In genomic region chr9:115694014-115694413, GRCh38 we compare ENCODE assay signal across 8 cellular contexts.
DNase-seq lines count a peak whose midpoint lies in the region; ATAC-seq and TF ChIP-seq lines count a peak whose summit lies in the region.

No MANE protein-coding gene starts in this region.

- POLR2A ChIA-PET in A673 (lab: Charles Lee; ENCODE audit: low non-redundant PET) = no interaction called here

- no peaks in the 10 kb centered on the region for H3K9me3 ChIP-seq in A673 (ENCODE audit: low read depth, low read length, poor library complexity, severe bottlenecking)

- H3K4me3 ChIP-seq in A673 (ENCODE audit: low read depth, low read length, poor library complexity, severe bottlenecking) = no peak overlapping the region

- H3K27ac ChIP-seq in A673 (ENCODE audit: low read depth, low read length, poor library complexity, severe bottlenecking) = peak overlapping the region; percentile 54

- DNase-seq in A673 (ENCODE audit: low spot score) (peak; percentile 89), HT-29 (ENCODE audit: low spot score) (peak; percentile 45), amniotic stem cell (lab: John Stamatoyannopoulos, UW) (peak; percentile 56), iPS-NIHi11 (ENCODE audit: low spot score) (peak; percentile 36), COLO668 (lab: John Stamatoyannopoulos, UW; ENCODE audit: unreplicated experiment) (no peak), posterior vena cava (ENCODE audit: low spot score) (no peak), ecto neural progenitor cell (ENCODE audit: low spot score) (no peak)

- intact Hi-C loops in A673 (cut with micrococcal nuclease; ENCODE audit: unreplicated experiment) = loop anchor here (1.0 to 5.0 kb wide), 6 partner anchors 77 to 953 kb away; no protein-coding TSS in a partner anchor
- intact Hi-C loops in posterior vena cava (cut with DNase I) = loop anchor here in 1 of 2 donors (10.0 kb wide), 1 partner anchor 881 kb away; no protein-coding TSS in a partner anchor

- no peaks in the 10 kb centered on the region for H3K36me3 ChIP-seq in A673 (ENCODE audit: insufficient read depth, low read length, poor library complexity, severe bottlenecking)

- ATAC-seq in HG02870 (IDR thresholded peaks at IDR 0.05; ENCODE audit: unreplicated experiment) = no peak

- H3K27me3 ChIP-seq in A673 (replicated peaks; ENCODE audit: insufficient read depth, low read depth, low read length, poor library complexity) = no peaks in the 10 kb centered on the region

- CTCF ChIA-PET in A673 (lab: Charles Lee) = interaction anchor here (1.1 kb wide), 1 partner anchor 102 kb away, joined by 4 read pairs; no protein-coding TSS in a partner anchor

- BruUV-seq in A673 (replicated peaks; lab: Mats Ljungman, UMichigan) = no TSS peak

- TF ChIP-seq CTCF in A673 (conservative IDR thresholded peaks at IDR 0.05; ENCODE audit: low read depth, low read length) = peak; percentile 57

- peaks cover 24% of the 10 kb centered on the region for H3K4me1 ChIP-seq in A673 (ENCODE audit: insufficient read depth, low read length, poor library complexity, severe bottlenecking)

Comparison
In these comparisons a context has a peak if more than half of its experiments do, and no peak if none do; other contexts are left out.
1. DNase-seq: peak in A673 (single experiment), HT-29 (single experiment), amniotic stem cell (single experiment) and iPS-NIHi11 (single experiment); none in COLO668 (single experiment), posterior vena cava (single experiment) and ecto neural progenitor cell (single experiment).